ENCODE assay signal across 22 cellular contexts in genomic region chr2:9910699-9911098, GRCh38. TPM values are rescaled to one million over a fixed set of nuclear protein-coding genes. Genes with fewer than 3 reads are reported as not detected.
DNase-seq lines count a peak whose midpoint lies in the region; ATAC-seq, FAIRE-seq and TF ChIP-seq lines count a peak whose summit lies in the region.
"Had no signal": no experiment of that assay in that cellular context is flagged by ENCODE, and none has a peak within 500 bp of the region (broad histone marks: within the 10 kb centered on the region; RNA-seq: fewer than 3 reads in every experiment).

No MANE protein-coding gene starts in this region.

- H3K9me3 Mint-ChIP-seq in activated naive CD4-positive, alpha-beta T cell treated with anti-CD3 and anti-CD28 coated beads, Interleukin-2, amount 10 ng/mL, durations not matched to agents 7 days and 5 days, result no peaks in the 10 kb centered on the region
- H3K9me3 Mint-ChIP-seq: CD14-positive monocyte; CD4-positive, CD25-positive, alpha-beta regulatory T cell; CD8-positive, alpha-beta memory T cell had no signal

- no peak for TF ChIP-seq CTCF in HEK293 (tag by site-specific recombination; IDR thresholded peaks at IDR 0.05)

- H3K27me3 Mint-ChIP-seq in activated naive CD4-positive, alpha-beta T cell treated with anti-CD3 and anti-CD28 coated beads, Interleukin-2, amount 10 ng/mL, durations not matched to agents 7 days and 5 days, result no peaks in the 10 kb centered on the region
- H3K27me3 Mint-ChIP-seq: CD4-positive, alpha-beta memory T cell; CD4-positive, CD25-positive, alpha-beta regulatory T cell; CD8-positive, alpha-beta memory T cell had no signal

- H3K36me3 ChIP-seq in HEK293 (ENCODE audit: control insufficient read depth in 2 of 2, insufficient read depth in 1 of 2, low read length in 2 of 2), result peaks cover 12 to 49% of the 10 kb centered on the region in 2 experiments

- no peak for ATAC-seq in HG03460 (IDR thresholded peaks at IDR 0.05; ENCODE audit: unreplicated experiment)

- no peak overlapping the region for H3K4me3 ChIP-seq in HEK293 (ENCODE audit: low read depth, low read length)
- H3K4me3 ChIP-seq: BLaER1 had no signal

- DNase-seq in frontal cortex (ENCODE audit: low spot score in 2 of 2), result no peak
- DNase-seq in DMS53 (lab: John Stamatoyannopoulos, UW), result no peak
- no peak for DNase-seq in activated naive CD4-positive, alpha-beta T cell treated with anti-CD3 and anti-CD28 coated beads, Interleukin-2, amount 10 ng/mL, durations not matched to agents 7 days and 5 days
- DNase-seq: 8988T; ACHN; BE2C; C1 segment of cervical spinal cord; CD4-positive, alpha-beta memory T cell; CD4-positive, CD25-positive, alpha-beta regulatory T cell; CD8-positive, alpha-beta memory T cell; COR-L47; DMS 273 treated with DMSO at 0.1 percent for 48 hours; DMS153; DMS79 treated with DMSO at 0.1 percent for 48 hours; GF-D8 had no signal

- H3K4me1 ChIP-seq in HEK293 (ENCODE audit: control insufficient read depth, insufficient read depth, low read length), result no peaks in the 10 kb centered on the region
- H3K4me1 ChIP-seq: BE2C, BLaER1 had no signal

- no peak overlapping the region for H3K27ac ChIP-seq in HEK293 (ENCODE audit: extremely low read depth, low read depth, low read length)
- H3K27ac ChIP-seq: BLaER1 had no signal

- FAIRE-seq in frontal cortex (lab: Jason Lieb, UNC), result peak; percentile 6
- FAIRE-seq: G401.6, GM12892, GM18507 had no signal

- POLR2A ChIA-PET in HEK293 (lab: Yijun Ruan, JAX), result interaction anchor here (1.1 kb wide), 1 partner anchor 68 kb away, joined by 3 read pairs; the partner anchor contains the start of gene TAF1B

- no peaks in the 10 kb centered on the region for H3K9me3 ChIP-seq in HEK293 (ENCODE audit: control insufficient read depth, insufficient read depth, low read depth, low read length)
- H3K9me3 ChIP-seq: BE2C, BLaER1 had no signal

- CTCF ChIA-PET in HEK293 (lab: Yijun Ruan, JAX), result interaction anchor here (0.6 kb wide), 1 partner anchor 138 kb away, joined by 3 read pairs; no protein-coding TSS in a partner anchor
- CTCF ChIA-PET in activated naive CD4-positive, alpha-beta T cell treated with anti-CD3 and anti-CD28 coated beads, Interleukin-2, amount 10 ng/mL, durations not matched to agents 7 days and 5 days (lab: Charles Lee), result interaction anchor here (1.7 kb wide), 1 partner anchor 97 kb away, joined by 4 read pairs; no protein-coding TSS in a partner anchor

- peaks cover 6% of the 10 kb centered on the region for H3K4me1 Mint-ChIP-seq in activated naive CD4-positive, alpha-beta T cell treated with anti-CD3 and anti-CD28 coated beads, Interleukin-2, amount 10 ng/mL, durations not matched to agents 7 days and 5 days
- H3K4me1 Mint-ChIP-seq: CD14-positive monocyte; CD4-positive, alpha-beta memory T cell had no signal

- H3K36me3 Mint-ChIP-seq in activated naive CD4-positive, alpha-beta T cell treated with anti-CD3 and anti-CD28 coated beads, Interleukin-2, amount 10 ng/mL, durations not matched to agents 7 days and 5 days, result peaks cover 34% of the 10 kb centered on the region

- H3K4me3 Mint-ChIP-seq in activated naive CD4-positive, alpha-beta T cell treated with anti-CD3 and anti-CD28 coated beads, Interleukin-2, amount 10 ng/mL, durations not matched to agents 7 days and 5 days, result no peak overlapping the region
- H3K4me3 Mint-ChIP-seq: CD14-positive monocyte; CD4-positive, alpha-beta memory T cell; CD4-positive, CD25-positive, alpha-beta regulatory T cell; CD8-positive, alpha-beta memory T cell had no signal

- no peak overlapping the region for H3K27ac Mint-ChIP-seq in activated naive CD4-positive, alpha-beta T cell treated with anti-CD3 and anti-CD28 coated beads, Interleukin-2, amount 10 ng/mL, durations not matched to agents 7 days and 5 days
- H3K27ac Mint-ChIP-seq: CD14-positive monocyte; CD4-positive, alpha-beta memory T cell; CD4-positive, CD25-positive, alpha-beta regulatory T cell; CD8-positive, alpha-beta memory T cell had no signal

TF ChIP-seq in HEK293, 187 proteins besides CTCF, POLR2A, EP300 and RAD21:
- TF ChIP-seq ZBTB49 (tag by site-specific recombination; IDR thresholded peaks at IDR 0.05; ENCODE audit: low read depth), result no peak
- peak; percentile 97 for TF ChIP-seq PRDM4 (tag by site-specific recombination; IDR thresholded peaks at IDR 0.05)

RNA-seq across cellular contexts. Expression of gene GRHL1, which starts 40.8 kb away (rescaled TPM):
- 4.9 TPM for total RNA-seq in frontal cortex
